ENCODE assay signal across 13 cellular contexts in the genomic region with DNA sequence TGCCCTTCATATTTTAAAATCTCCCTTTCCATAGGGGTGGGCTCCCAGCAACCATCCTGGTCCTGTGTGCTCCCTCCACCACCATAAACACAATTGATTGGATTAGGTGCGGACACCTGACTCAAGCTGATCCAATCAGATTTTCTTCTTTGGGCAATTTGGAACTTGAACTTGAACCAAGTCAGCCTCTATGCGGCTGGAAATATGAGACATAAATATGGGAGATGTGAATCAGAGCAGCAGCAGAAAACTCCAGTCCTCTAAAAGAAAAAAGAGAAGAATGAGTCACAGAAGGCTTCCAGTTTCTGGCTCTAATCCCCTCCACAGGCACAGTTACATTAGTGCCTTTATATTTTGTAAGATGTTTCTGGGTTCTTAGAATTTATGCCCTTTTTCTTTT.
DNase-seq lines count a peak whose midpoint lies in the region; ATAC-seq and TF ChIP-seq lines count a peak whose summit lies in the region.
"Had no signal": no experiment of that assay in that cellular context is flagged by ENCODE, and none has a peak within 500 bp of the region (broad histone marks: within the 10 kb centered on the region; RNA-seq: fewer than 3 reads in every experiment).

No MANE protein-coding gene starts in this region.

- peaks cover 2% of the 10 kb centered on the region for H3K9me3 Mint-ChIP-seq in activated CD8-positive, alpha-beta memory T cell treated with anti-CD3 and anti-CD28 coated beads, Interleukin-2, amount 10 ng/mL, durations not matched to agents 7 days and 5 days (ENCODE audit: low read depth)
- H3K9me3 Mint-ChIP-seq in stimulated activated effector memory CD8-positive, alpha-beta T cell treated with anti-CD3 and anti-CD28 coated beads, Interleukin-12 subunit alpha, Interleukin-12 subunit beta, amount 100 ng/mL, for 72 hours = no peaks in the 10 kb centered on the region
- no peaks in the 10 kb centered on the region for H3K9me3 Mint-ChIP-seq in endothelial cell (ENCODE audit: unreplicated experiment)

- no peak overlapping the region for H3K4me3 ChIP-seq in epithelial cell of esophagus (ENCODE audit: low read length)
- H3K4me3 ChIP-seq: psoas muscle, SK-N-MC had no signal

- H3K36me3 Mint-ChIP-seq in activated CD8-positive, alpha-beta memory T cell treated with anti-CD3 and anti-CD28 coated beads, Interleukin-2, amount 10 ng/mL, durations not matched to agents 7 days and 5 days = peaks cover 6% of the 10 kb centered on the region
- H3K36me3 Mint-ChIP-seq in stimulated activated effector memory CD8-positive, alpha-beta T cell treated with anti-CD3 and anti-CD28 coated beads, Interleukin-12 subunit alpha, Interleukin-12 subunit beta, amount 100 ng/mL, for 72 hours = peaks cover 11% of the 10 kb centered on the region
- peaks cover 4% of the 10 kb centered on the region for H3K36me3 Mint-ChIP-seq in endothelial cell (ENCODE audit: low read depth, unreplicated experiment)

- ATAC-seq in activated CD8-positive, alpha-beta memory T cell treated with anti-CD3 and anti-CD28 coated beads, Interleukin-2, amount 10 ng/mL, durations not matched to agents 7 days and 5 days = no peak
- peak; percentile 89 for ATAC-seq in SK-N-SH treated with all-trans-retinoic acid at 6 μM for 48 hours
- ATAC-seq in stimulated activated effector memory CD8-positive, alpha-beta T cell treated with anti-CD3 and anti-CD28 coated beads, Interleukin-12 subunit alpha, Interleukin-12 subunit beta, amount 100 ng/mL, for 72 hours = peak; percentile 47
- ATAC-seq: psoas muscle had no signal

- DNase-seq in activated CD8-positive, alpha-beta memory T cell treated with anti-CD3 and anti-CD28 coated beads, Interleukin-2, amount 10 ng/mL, durations not matched to agents 7 days and 5 days = no peak
- no peak for DNase-seq in activated CD8-positive, alpha-beta memory T cell treated with anti-CD3 and anti-CD28 coated beads for 24 hours
- DNase-seq in epithelial cell of esophagus (ENCODE audit: low read depth) (peak; percentile 89), endothelial cell (ENCODE audit: low spot score) (no peak), NCI-H2107 (lab: John Stamatoyannopoulos, UW) (no peak), NCI-H1694 (lab: John Stamatoyannopoulos, UW) (no peak)
- no peak for DNase-seq in stimulated activated effector memory CD8-positive, alpha-beta T cell treated with anti-CD3 and anti-CD28 coated beads, Interleukin-12 subunit alpha, Interleukin-12 subunit beta, amount 100 ng/mL, for 72 hours (ENCODE audit: low spot score in 2 of 2)
- DNase-seq: KG1; psoas muscle; stimulated activated CD8-positive, alpha-beta memory T cell treated with anti-CD3 and anti-CD28 coated beads, Interleukin-4, amount 100 ng/mL, for 48 hours had no signal

- no peaks in the 10 kb centered on the region for H3K27me3 Mint-ChIP-seq in activated CD8-positive, alpha-beta memory T cell treated with anti-CD3 and anti-CD28 coated beads, Interleukin-2, amount 10 ng/mL, durations not matched to agents 7 days and 5 days
- peaks cover 2% of the 10 kb centered on the region for H3K27me3 Mint-ChIP-seq in endothelial cell (ENCODE audit: unreplicated experiment)
- H3K27me3 Mint-ChIP-seq: B cell had no signal

- peaks cover 52% of the 10 kb centered on the region for H3K4me1 Mint-ChIP-seq in activated CD8-positive, alpha-beta memory T cell treated with anti-CD3 and anti-CD28 coated beads, Interleukin-2, amount 10 ng/mL, durations not matched to agents 7 days and 5 days
- H3K4me1 Mint-ChIP-seq in stimulated activated effector memory CD8-positive, alpha-beta T cell treated with anti-CD3 and anti-CD28 coated beads, Interleukin-12 subunit alpha, Interleukin-12 subunit beta, amount 100 ng/mL, for 72 hours = peaks cover 39% of the 10 kb centered on the region
- peaks cover 7% of the 10 kb centered on the region for H3K4me1 Mint-ChIP-seq in endothelial cell (ENCODE audit: unreplicated experiment)
- H3K4me1 Mint-ChIP-seq: B cell had no signal

- H3K4me3 Mint-ChIP-seq in activated CD8-positive, alpha-beta memory T cell treated with anti-CD3 and anti-CD28 coated beads, Interleukin-2, amount 10 ng/mL, durations not matched to agents 7 days and 5 days = no peak overlapping the region
- H3K4me3 Mint-ChIP-seq in stimulated activated effector memory CD8-positive, alpha-beta T cell treated with anti-CD3 and anti-CD28 coated beads, Interleukin-12 subunit alpha, Interleukin-12 subunit beta, amount 100 ng/mL, for 72 hours = no peak overlapping the region
- H3K4me3 Mint-ChIP-seq in endothelial cell (ENCODE audit: unreplicated experiment) = no peak overlapping the region
- H3K4me3 Mint-ChIP-seq: B cell had no signal

- TF ChIP-seq CTCF in epithelial cell of esophagus (IDR thresholded peaks at IDR 0.05; ENCODE audit: insufficient read depth, low read depth, low read length, missing control alignments) = no peak
- no peak for TF ChIP-seq CTCF in endothelial cell (IDR thresholded peaks at IDR 0.05; ENCODE audit: unreplicated experiment)

- H3K27ac Mint-ChIP-seq in activated CD8-positive, alpha-beta memory T cell treated with anti-CD3 and anti-CD28 coated beads, Interleukin-2, amount 10 ng/mL, durations not matched to agents 7 days and 5 days = peak overlapping the region; percentile 29
- H3K27ac Mint-ChIP-seq in stimulated activated effector memory CD8-positive, alpha-beta T cell treated with anti-CD3 and anti-CD28 coated beads, Interleukin-12 subunit alpha, Interleukin-12 subunit beta, amount 100 ng/mL, for 72 hours = peak overlapping the region; percentile 38
- H3K27ac Mint-ChIP-seq in endothelial cell (ENCODE audit: unreplicated experiment) = no peak overlapping the region
- H3K27ac Mint-ChIP-seq: B cell had no signal

- CTCF ChIA-PET in activated CD8-positive, alpha-beta memory T cell treated with anti-CD3 and anti-CD28 coated beads, Interleukin-2, amount 10 ng/mL, durations not matched to agents 7 days and 5 days (lab: Charles Lee) = no interaction called here

TF ChIP-seq in SK-N-SH treated with all-trans-retinoic acid at 6 μM for 48 hours, 23 proteins besides CTCF, POLR2A, EP300 and RAD21 (continues in another document):
- no peak for TF ChIP-seq BACH2 (CRISPR knock-in tag; IDR thresholded peaks at IDR 0.05; ENCODE audit: borderline replicate concordance)
- TF ChIP-seq OSR1 (CRISPR knock-in tag; IDR thresholded peaks at IDR 0.05) = no peak
- no peak for TF ChIP-seq SNAI2 (CRISPR knock-in tag; IDR thresholded peaks at IDR 0.05)
- no peak for TF ChIP-seq CSDC2 (CRISPR knock-in tag; IDR thresholded peaks at IDR 0.05)
- TF ChIP-seq, protein P1, sequence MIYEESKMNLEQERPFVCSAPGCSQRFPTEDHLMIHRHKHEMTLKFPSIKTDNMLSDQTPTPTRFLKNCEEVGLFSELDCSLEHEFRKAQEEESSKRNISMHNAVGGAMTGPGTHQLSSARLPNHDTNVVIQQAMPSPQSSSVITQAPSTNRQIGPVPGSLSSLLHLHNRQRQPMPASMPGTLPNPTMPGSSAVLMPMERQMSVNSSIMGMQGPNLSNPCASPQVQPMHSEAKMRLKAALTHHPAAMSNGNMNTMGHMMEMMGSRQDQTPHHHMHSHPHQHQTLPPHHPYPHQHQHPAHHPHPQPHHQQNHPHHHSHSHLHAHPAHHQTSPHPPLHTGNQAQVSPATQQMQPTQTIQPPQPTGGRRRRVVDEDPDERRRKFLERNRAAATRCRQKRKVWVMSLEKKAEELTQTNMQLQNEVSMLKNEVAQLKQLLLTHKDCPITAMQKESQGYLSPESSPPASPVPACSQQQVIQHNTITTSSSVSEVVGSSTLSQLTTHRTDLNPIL (CRISPR knock-in tag; IDR thresholded peaks at IDR 0.05; ENCODE audit: low read depth) = no peak
- TF ChIP-seq, protein P2, sequence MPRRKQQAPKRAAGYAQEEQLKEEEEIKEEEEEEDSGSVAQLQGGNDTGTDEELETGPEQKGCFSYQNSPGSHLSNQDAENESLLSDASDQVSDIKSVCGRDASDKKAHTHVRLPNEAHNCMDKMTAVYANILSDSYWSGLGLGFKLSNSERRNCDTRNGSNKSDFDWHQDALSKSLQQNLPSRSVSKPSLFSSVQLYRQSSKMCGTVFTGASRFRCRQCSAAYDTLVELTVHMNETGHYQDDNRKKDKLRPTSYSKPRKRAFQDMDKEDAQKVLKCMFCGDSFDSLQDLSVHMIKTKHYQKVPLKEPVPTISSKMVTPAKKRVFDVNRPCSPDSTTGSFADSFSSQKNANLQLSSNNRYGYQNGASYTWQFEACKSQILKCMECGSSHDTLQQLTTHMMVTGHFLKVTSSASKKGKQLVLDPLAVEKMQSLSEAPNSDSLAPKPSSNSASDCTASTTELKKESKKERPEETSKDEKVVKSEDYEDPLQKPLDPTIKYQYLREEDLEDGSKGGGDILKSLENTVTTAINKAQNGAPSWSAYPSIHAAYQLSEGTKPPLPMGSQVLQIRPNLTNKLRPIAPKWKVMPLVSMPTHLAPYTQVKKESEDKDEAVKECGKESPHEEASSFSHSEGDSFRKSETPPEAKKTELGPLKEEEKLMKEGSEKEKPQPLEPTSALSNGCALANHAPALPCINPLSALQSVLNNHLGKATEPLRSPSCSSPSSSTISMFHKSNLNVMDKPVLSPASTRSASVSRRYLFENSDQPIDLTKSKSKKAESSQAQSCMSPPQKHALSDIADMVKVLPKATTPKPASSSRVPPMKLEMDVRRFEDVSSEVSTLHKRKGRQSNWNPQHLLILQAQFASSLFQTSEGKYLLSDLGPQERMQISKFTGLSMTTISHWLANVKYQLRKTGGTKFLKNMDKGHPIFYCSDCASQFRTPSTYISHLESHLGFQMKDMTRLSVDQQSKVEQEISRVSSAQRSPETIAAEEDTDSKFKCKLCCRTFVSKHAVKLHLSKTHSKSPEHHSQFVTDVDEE (CRISPR knock-in tag; IDR thresholded peaks at IDR 0.05) = no peak
- no peak for TF ChIP-seq ZNF8 (CRISPR knock-in tag; IDR thresholded peaks at IDR 0.05)
- no peak for TF ChIP-seq RARB (CRISPR knock-in tag; IDR thresholded peaks at IDR 0.05)
- no peak for TF ChIP-seq ZFP3 (CRISPR knock-in tag; IDR thresholded peaks at IDR 0.05)
- TF ChIP-seq ZFP30 (CRISPR knock-in tag; IDR thresholded peaks at IDR 0.05) = no peak
- TF ChIP-seq TOX (CRISPR knock-in tag; IDR thresholded peaks at IDR 0.05; ENCODE audit: borderline replicate concordance) = no peak
